Comparison of ENCODE assay signal across 6 cellular contexts in the genomic region with DNA sequence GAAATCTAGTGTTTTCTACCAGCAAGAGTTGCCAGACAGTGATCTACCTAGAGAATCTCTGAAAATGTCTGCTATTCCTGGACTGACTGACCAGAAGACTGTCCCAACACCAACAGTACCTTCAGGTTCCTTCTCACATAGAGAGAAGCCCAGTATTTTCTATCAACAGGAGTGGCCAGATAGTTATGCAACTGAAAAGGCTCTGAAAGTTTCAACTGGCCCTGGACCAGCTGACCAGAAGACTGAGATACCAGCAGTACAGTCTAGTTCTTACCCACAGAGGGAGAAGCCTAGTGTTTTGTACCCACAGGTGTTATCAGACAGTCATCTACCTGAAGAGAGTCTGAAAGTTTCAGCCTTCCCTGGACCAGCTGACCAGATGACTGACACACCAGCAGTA.
"Had no signal": no experiment of that assay in that cellular context is flagged by ENCODE, and none has a peak within 500 bp of the region (broad histone marks: within the 10 kb centered on the region; RNA-seq: fewer than 3 reads in every experiment).

No MANE protein-coding gene starts in this region.

- ATAC-seq: K562 had no signal

- FAIRE-seq: K562 had no signal

- H3K27ac ChIP-seq: HL-60, KMS-11 had no signal

- H3K4me2 ChIP-seq: KMS-11 had no signal

- DNase-seq: IMR-90, KBM-7, KG1 had no signal

- H3K4me3 ChIP-seq: K562 had no signal

- H3K9ac ChIP-seq: KMS-11 had no signal
